In genomic region chr3:57158813-57159678, GRCh38 we compare ENCODE assay signal across 8 cellular contexts. TPM values are rescaled to one million over a fixed set of nuclear protein-coding genes. Genes with fewer than 3 reads are reported as not detected.
DNase-seq lines count a peak whose midpoint lies in the region; ATAC-seq and TF ChIP-seq lines count a peak whose summit lies in the region.

No MANE protein-coding gene starts in this region.

- WGBS in gastroesophageal sphincter (ENCODE audit: low coverage in 1 of 2), 2 donors = 39 to 73% methylated on average over 2 to 6 of the region's 8 CpGs

- peaks cover 9% of the 10 kb centered on the region for H3K4me1 Mint-ChIP-seq in activated naive CD4-positive, alpha-beta T cell treated with anti-CD3 and anti-CD28 coated beads for 36 hours (ENCODE audit: low read depth)
- H3K4me1 Mint-ChIP-seq in stimulated activated memory B cell treated with anti-CD40 and anti-IgM and Interleukin-4, amounts not matched to agents 10 μg/mL and 1 μg/mL and 100 μg/mL, for 72 hours = peaks cover 13% of the 10 kb centered on the region

- H3K27ac Mint-ChIP-seq in activated naive CD4-positive, alpha-beta T cell treated with anti-CD3 and anti-CD28 coated beads for 36 hours = no peak overlapping the region
- H3K27ac Mint-ChIP-seq in stimulated activated memory B cell treated with anti-CD40 and anti-IgM and Interleukin-4, amounts not matched to agents 10 μg/mL and 1 μg/mL and 100 μg/mL, for 72 hours = no peak overlapping the region

- H3K27me3 ChIP-seq in NT2/D1 (ENCODE audit: insufficient read depth, insufficient read length) = peaks cover 35% of the 10 kb centered on the region
- no peaks in the 10 kb centered on the region for H3K27me3 ChIP-seq in gastroesophageal sphincter

- H3K36me3 Mint-ChIP-seq in activated naive CD4-positive, alpha-beta T cell treated with anti-CD3 and anti-CD28 coated beads for 36 hours (ENCODE audit: low read depth) = no peaks in the 10 kb centered on the region
- H3K36me3 Mint-ChIP-seq in stimulated activated memory B cell treated with anti-CD40 and anti-IgM and Interleukin-4, amounts not matched to agents 10 μg/mL and 1 μg/mL and 100 μg/mL, for 72 hours = no peaks in the 10 kb centered on the region

- peak; percentile 22 for DNase-seq in activated naive CD4-positive, alpha-beta T cell treated with anti-CD3 and anti-CD28 coated beads for 36 hours
- DNase-seq in activated naive CD4-positive, alpha-beta T cell treated with anti-CD3 and anti-CD28 coated beads, Interleukin-2, amount 50 U/mL, for 16 hours = no peak
- DNase-seq in NT2/D1 (ENCODE audit: low read depth, low spot score) = peak; percentile 82
- DNase-seq in stimulated activated CD4-positive, alpha-beta T cell treated with anti-CD3 and anti-CD28 coated beads, Interleukin-4, amount 100 ng/mL, for 24 hours = no peak

- TF ChIP-seq POLR2A in gastroesophageal sphincter (IDR thresholded peaks at IDR 0.05) = no peak

- H3K9me3 ChIP-seq in NT2/D1 (ENCODE audit: insufficient read depth, low read length) = no peaks in the 10 kb centered on the region
- H3K9me3 ChIP-seq in gastroesophageal sphincter = no peaks in the 10 kb centered on the region

- ATAC-seq in gastroesophageal sphincter (no peak), GM18867 (IDR thresholded peaks at IDR 0.05; ENCODE audit: unreplicated experiment) (no peak), esophagus mucosa (no peak)
- ATAC-seq in stimulated activated memory B cell treated with anti-CD40 and anti-IgM and Interleukin-4, amounts not matched to agents 10 μg/mL and 1 μg/mL and 100 μg/mL, for 72 hours = peak; percentile 48

- peak overlapping the region in 3 of 4 donors; percentile 54 to 65 (median 59) for H3K27ac ChIP-seq in gastroesophageal sphincter

- no peak for TF ChIP-seq EP300 in gastroesophageal sphincter (IDR thresholded peaks at IDR 0.05)

- CTCF ChIA-PET in activated naive CD4-positive, alpha-beta T cell treated with anti-CD3 and anti-CD28 coated beads for 36 hours (lab: Charles Lee) = no interaction called here

- H3K9me3 Mint-ChIP-seq in activated naive CD4-positive, alpha-beta T cell treated with anti-CD3 and anti-CD28 coated beads for 36 hours = no peaks in the 10 kb centered on the region
- H3K9me3 Mint-ChIP-seq in stimulated activated memory B cell treated with anti-CD40 and anti-IgM and Interleukin-4, amounts not matched to agents 10 μg/mL and 1 μg/mL and 100 μg/mL, for 72 hours = no peaks in the 10 kb centered on the region

- TF ChIP-seq CTCF in gastroesophageal sphincter (IDR thresholded peaks at IDR 0.05) = no peak

- H3K9ac ChIP-seq in NT2/D1 (ENCODE audit: insufficient read length, low read depth) = no peak overlapping the region

- no peak overlapping the region for H3K4me3 ChIP-seq in NT2/D1 (ENCODE audit: insufficient read length, low read depth)
- no peak overlapping the region for H3K4me3 ChIP-seq in gastroesophageal sphincter

- peaks cover 16% of the 10 kb centered on the region for H3K36me3 ChIP-seq in NT2/D1 (ENCODE audit: insufficient read depth, insufficient read length, low read length)
- H3K36me3 ChIP-seq in gastroesophageal sphincter = no peaks in the 10 kb centered on the region

- no peak overlapping the region for H3K4me3 Mint-ChIP-seq in activated naive CD4-positive, alpha-beta T cell treated with anti-CD3 and anti-CD28 coated beads for 36 hours
- no peak overlapping the region for H3K4me3 Mint-ChIP-seq in stimulated activated memory B cell treated with anti-CD40 and anti-IgM and Interleukin-4, amounts not matched to agents 10 μg/mL and 1 μg/mL and 100 μg/mL, for 72 hours

- peaks cover 38% of the 10 kb centered on the region for H3K27me3 Mint-ChIP-seq in activated naive CD4-positive, alpha-beta T cell treated with anti-CD3 and anti-CD28 coated beads for 36 hours (ENCODE audit: low read depth)
- H3K27me3 Mint-ChIP-seq in stimulated activated memory B cell treated with anti-CD40 and anti-IgM and Interleukin-4, amounts not matched to agents 10 μg/mL and 1 μg/mL and 100 μg/mL, for 72 hours = peaks cover 57% of the 10 kb centered on the region

- intact Hi-C loops in activated naive CD4-positive, alpha-beta T cell treated with anti-CD3 and anti-CD28 coated beads for 36 hours (cut with micrococcal nuclease) = no loop called here

- H3K4me1 ChIP-seq in NT2/D1 (ENCODE audit: insufficient read depth, insufficient read length) (peaks cover 31% of the 10 kb centered on the region), gastroesophageal sphincter (peaks cover 0 to 70% (median 22%) of the 10 kb centered on the region in 3 donors)

RNA-seq across cellular contexts. Expression of gene IL17RD, which starts 6.1 kb away (rescaled TPM):
- total RNA-seq in activated naive CD4-positive, alpha-beta T cell treated with anti-CD3 and anti-CD28 coated beads for 36 hours = under 1 TPM in 1 of 2 experiments, not detected in 1; 0.02 TPM
- total RNA-seq in gastroesophageal sphincter (10 to 100 TPM in 2 of 4 donors, 1 to 10 TPM in 2; 4.5 to 15.9 (median 8.7) TPM), esophagus mucosa (2.4 TPM)

RNA-seq across cellular contexts. Expression of gene HESX1, which starts 40.7 kb away (rescaled TPM):
- 1 to 10 TPM; 1.5 to 1.6 TPM for total RNA-seq in activated naive CD4-positive, alpha-beta T cell treated with anti-CD3 and anti-CD28 coated beads for 36 hours
- total RNA-seq in gastroesophageal sphincter (not detected), esophagus mucosa (0.80 TPM)

Comparison
In these comparisons a context has a peak if more than half of its experiments do, and no peak if none do; other contexts are left out.
1. DNase-seq: peak in activated naive CD4-positive, alpha-beta T cell treated with anti-CD3 and anti-CD28 coated beads for 36 hours (single experiment) and NT2/D1 (single experiment); none in activated naive CD4-positive, alpha-beta T cell treated with anti-CD3 and anti-CD28 coated beads, Interleukin-2, amount 50 U/mL, for 16 hours (single experiment) and stimulated activated CD4-positive, alpha-beta T cell treated with anti-CD3 and anti-CD28 coated beads, Interleukin-4, amount 100 ng/mL, for 24 hours (single experiment).